Comparison of ENCODE assay signal across 10 cellular contexts in the genomic region with DNA sequence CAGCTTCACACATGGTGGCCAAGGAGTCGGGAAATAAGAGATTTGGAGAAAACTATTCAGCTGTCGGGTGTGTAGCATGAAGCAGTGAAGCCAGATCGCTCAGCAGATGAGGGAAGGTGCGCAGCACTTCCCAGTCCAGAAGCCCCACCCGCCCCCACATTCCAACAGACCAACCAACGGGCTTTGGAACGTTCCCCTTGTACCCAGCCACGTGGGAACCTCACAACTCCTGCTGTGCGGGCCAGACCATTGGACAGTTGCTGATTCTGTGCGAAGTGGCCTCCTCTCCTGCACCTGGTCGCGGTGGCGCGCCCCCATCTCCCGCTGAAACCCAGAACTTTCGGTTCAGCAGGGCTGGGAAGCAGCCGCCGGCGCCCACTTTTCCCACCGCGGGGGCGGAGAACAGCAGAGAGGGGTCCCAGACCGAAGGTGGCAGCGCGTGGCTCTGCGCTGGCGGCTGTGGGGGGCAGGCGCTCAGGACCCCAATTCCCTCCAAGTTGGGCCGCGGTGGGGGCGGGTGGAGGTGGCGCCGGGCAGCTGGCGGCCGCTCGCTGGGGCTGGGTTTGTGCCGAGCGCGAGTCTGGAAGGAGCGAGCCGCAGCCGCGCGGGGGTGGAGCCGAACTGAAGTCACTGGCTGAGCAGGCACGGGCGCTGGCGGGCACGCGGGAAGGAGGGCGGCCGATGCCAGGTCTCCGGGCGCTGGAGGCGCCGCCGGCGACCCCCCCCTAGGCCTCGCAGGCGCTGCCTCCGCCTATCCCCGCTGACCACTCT.
DNase-seq lines count a peak whose midpoint lies in the region; ATAC-seq, FAIRE-seq and TF ChIP-seq lines count a peak whose summit lies in the region.
"Had no signal": no experiment of that assay in that cellular context is flagged by ENCODE, and none has a peak within 500 bp of the region (broad histone marks: within the 10 kb centered on the region; RNA-seq: fewer than 3 reads in every experiment).

No MANE protein-coding gene starts in this region.

- CTCF ChIA-PET in HepG2 (lab: Yijun Ruan, JAX; ENCODE audit: low intra/inter-chr PET ratio, low total read pairs), result no interaction called here

- TF ChIP-seq RAD21 in liver (IDR thresholded peaks at IDR 0.05), result no peak
- no peak for TF ChIP-seq RAD21 in HepG2 (CRISPR knock-in tag; IDR thresholded peaks at IDR 0.05)

- H4K20me1 ChIP-seq in HepG2 (ENCODE audit: insufficient read depth, low read length), result no peaks in the 10 kb centered on the region

- no peak for TF ChIP-seq EP300 in HepG2 (IDR thresholded peaks at IDR 0.05; ENCODE audit: low read depth in 2 of 2, low read length in 2 of 2)
- TF ChIP-seq EP300 in HepG2 (CRISPR knock-in tag; IDR thresholded peaks at IDR 0.05; ENCODE audit: borderline replicate concordance), result no peak

- WGBS in liver, result 4% methylated on average over 62 of the region's 62 CpGs
- 45% methylated on average over 6 of the region's 62 CpGs for WGBS in HepG2 (ENCODE audit: low lambda C conversion rate)

- no peak for ATAC-seq in HepG2
- no peak for ATAC-seq in GM18870 (IDR thresholded peaks at IDR 0.05; ENCODE audit: unreplicated experiment)
- no peak for ATAC-seq in GM21526 (IDR thresholded peaks at IDR 0.05; ENCODE audit: low FRiP score, unreplicated experiment)

- TF ChIP-seq CTCF in liver (IDR thresholded peaks at IDR 0.05; ENCODE audit: low read depth, low read length, missing input control) (no peak), HepG2 (CRISPR knock-in tag; IDR thresholded peaks at IDR 0.05) (no peak), fibroblast of the aortic adventitia (IDR thresholded peaks at IDR 0.05; ENCODE audit: insufficient read depth, low read length) (no peak), uterus (IDR thresholded peaks at IDR 0.05) (no peak)

- H3K27me3 ChIP-seq in liver (ENCODE audit: control insufficient read depth in 4 of 4, insufficient read depth in 4 of 4, low read length in 3 of 4), result no peaks in the 10 kb centered on the region
- no peaks in the 10 kb centered on the region for H3K27me3 ChIP-seq in HepG2 (ENCODE audit: control insufficient read depth in 1 of 2, insufficient read depth in 2 of 2, low read length in 2 of 2)
- no peaks in the 10 kb centered on the region for H3K27me3 ChIP-seq in muscle layer of colon (ENCODE audit: control insufficient read depth in 1 of 2, insufficient read depth in 2 of 2, low read length in 2 of 2)
- H3K27me3 ChIP-seq in uterus, result no peaks in the 10 kb centered on the region

- peak overlapping the region; percentile 41 to 71 (median 67) for H3K4me3 ChIP-seq in liver (ENCODE audit: low read depth in 1 of 3, low read length in 3 of 3)
- no peak overlapping the region for H3K4me3 ChIP-seq in HepG2 (replicated peaks in 1 of 3; ENCODE audit: insufficient read depth in 1 of 3, low read depth in 2 of 3, low read length in 3 of 3)
- H3K4me3 ChIP-seq in fibroblast of the aortic adventitia (ENCODE audit: low read depth, low read length), result peak overlapping the region; percentile 63
- H3K4me3 ChIP-seq in muscle layer of colon (ENCODE audit: low read depth in 1 of 2, low read length in 2 of 2), result peak overlapping the region; percentile 53 to 67
- H3K4me3 ChIP-seq in uterus, result peak overlapping the region; percentile 47 to 58

- in situ Hi-C loops in HepG2 (cut with HindIII; ENCODE audit: extremely low pct_ligation_motif_present, low pct_unique_long_range_greater_than_20kb), result no loop called here

- H3K36me3 ChIP-seq in liver (ENCODE audit: control insufficient read depth in 4 of 4, insufficient read depth in 3 of 4, low read depth in 1 of 4, low read length in 3 of 4) (no peaks in the 10 kb centered on the region), HepG2 (replicated peaks in 1 of 2; ENCODE audit: control insufficient read depth in 1 of 2, insufficient read depth in 2 of 2, low read length in 2 of 2) (no peaks in the 10 kb centered on the region), muscle layer of colon (ENCODE audit: insufficient read depth, low read length) (no peaks in the 10 kb centered on the region), uterus (no peaks in the 10 kb centered on the region)

- H3K9ac ChIP-seq in liver (ENCODE audit: low read depth in 1 of 2, low read length in 2 of 2) (no peak overlapping the region), HepG2 (ENCODE audit: insufficient read depth, low read depth, low read length) (no peak overlapping the region), muscle layer of colon (ENCODE audit: low read length) (no peak overlapping the region)

- no peak overlapping the region for H3K4me2 ChIP-seq in HepG2 (ENCODE audit: low read depth, low read length)

- FAIRE-seq in HepG2 (lab: Jason Lieb, UNC), result no peak

- H2AFZ ChIP-seq in HepG2 (ENCODE audit: low read length), result no peak overlapping the region

- H3K9me3 ChIP-seq in liver (ENCODE audit: control insufficient read depth in 4 of 4, low read length in 3 of 4), result no peaks in the 10 kb centered on the region
- H3K9me3 ChIP-seq in HepG2 (ENCODE audit: low read length), result peaks cover 43% of the 10 kb centered on the region
- H3K9me3 ChIP-seq in muscle layer of colon (ENCODE audit: low read length), result no peaks in the 10 kb centered on the region
- no peaks in the 10 kb centered on the region for H3K9me3 ChIP-seq in uterus

- H3K4me1 ChIP-seq in liver (ENCODE audit: control insufficient read depth in 4 of 4, insufficient read depth in 4 of 4, low read length in 3 of 4) (peaks cover 2 to 14% (median 6%) of the 10 kb centered on the region in 4 donors), HepG2 (ENCODE audit: insufficient read depth, low read length) (no peaks in the 10 kb centered on the region), muscle layer of colon (ENCODE audit: insufficient read depth, low read length) (no peaks in the 10 kb centered on the region), uterus (peaks cover 0 to 9% of the 10 kb centered on the region in 2 donors)

- POLR2A ChIA-PET in HepG2 (lab: Yijun Ruan, JAX), result no interaction called here

- TF ChIP-seq POLR2A in HepG2 (IDR thresholded peaks at IDR 0.05; ENCODE audit: insufficient read depth in 1 of 2, low read depth in 2 of 2, low read length in 2 of 2), result no peak
- no peak for TF ChIP-seq POLR2A in uterus (IDR thresholded peaks at IDR 0.05)

- DNase-seq in HepG2 (ENCODE audit: low spot score), result no peak
- DNase-seq in fibroblast of the aortic adventitia (ENCODE audit: low read depth), result no peak
- DNase-seq in uterus, result peak in 1 of 2 donors; percentile 41
- DNase-seq in SW480 (ENCODE audit: low spot score), result no peak
- DNase-seq: CD4-positive, CD25-positive, alpha-beta regulatory T cell; NCI-H226 had no signal

- H3K27ac ChIP-seq in liver (ENCODE audit: low read depth in 1 of 2, low read length in 2 of 2) (no peak overlapping the region), HepG2 (ENCODE audit: extremely low read length, insufficient read depth, low read length) (no peak overlapping the region), muscle layer of colon (ENCODE audit: low read depth, low read length) (no peak overlapping the region), uterus (peak overlapping the region in 1 of 2 donors; percentile 27)

- H3K79me2 ChIP-seq in HepG2 (ENCODE audit: insufficient read depth, low read length), result no peaks in the 10 kb centered on the region

- intact Hi-C loops in HepG2 (cut with micrococcal nuclease; ENCODE audit: unreplicated experiment), result no loop called here
- intact Hi-C loops in uterus (cut with DNase I; ENCODE audit: low total_unique reads), result no loop called here

- no TSS peak for BruUV-seq in HepG2 (replicated peaks; lab: Mats Ljungman, UMichigan)

TF ChIP-seq in liver, 16 proteins besides CTCF, POLR2A, EP300 and RAD21 (continues in another document):
- TF ChIP-seq GABPA (IDR thresholded peaks at IDR 0.05 in 1 of 2, conservative IDR thresholded peaks at IDR 0.05 in 1 of 2) (no peak), JUND (IDR thresholded peaks at IDR 0.05) (no peak), HNF4G (IDR thresholded peaks at IDR 0.05) (no peak), FOXA1 (IDR thresholded peaks at IDR 0.05) (no peak), YY1 (IDR thresholded peaks at IDR 0.05) (no peak), RXRA (IDR thresholded peaks at IDR 0.05) (no peak)
- TF ChIP-seq, protein P1, sequence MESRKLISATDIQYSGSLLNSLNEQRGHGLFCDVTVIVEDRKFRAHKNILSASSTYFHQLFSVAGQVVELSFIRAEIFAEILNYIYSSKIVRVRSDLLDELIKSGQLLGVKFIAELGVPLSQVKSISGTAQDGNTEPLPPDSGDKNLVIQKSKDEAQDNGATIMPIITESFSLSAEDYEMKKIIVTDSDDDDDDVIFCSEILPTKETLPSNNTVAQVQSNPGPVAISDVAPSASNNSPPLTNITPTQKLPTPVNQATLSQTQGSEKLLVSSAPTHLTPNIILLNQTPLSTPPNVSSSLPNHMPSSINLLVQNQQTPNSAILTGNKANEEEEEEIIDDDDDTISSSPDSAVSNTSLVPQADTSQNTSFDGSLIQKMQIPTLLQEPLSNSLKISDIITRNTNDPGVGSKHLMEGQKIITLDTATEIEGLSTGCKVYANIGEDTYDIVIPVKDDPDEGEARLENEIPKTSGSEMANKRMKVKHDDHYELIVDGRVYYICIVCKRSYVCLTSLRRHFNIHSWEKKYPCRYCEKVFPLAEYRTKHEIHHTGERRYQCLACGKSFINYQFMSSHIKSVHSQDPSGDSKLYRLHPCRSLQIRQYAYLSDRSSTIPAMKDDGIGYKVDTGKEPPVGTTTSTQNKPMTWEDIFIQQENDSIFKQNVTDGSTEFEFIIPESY (IDR thresholded peaks at IDR 0.05), result no peak

TF ChIP-seq in HepG2, 621 proteins besides CTCF, POLR2A, EP300 and RAD21 (continues in another document):
- TF ChIP-seq PRMT3 (CRISPR knock-in tag; IDR thresholded peaks at IDR 0.05; ENCODE audit: borderline replicate concordance, low read depth), result no peak
- no peak for TF ChIP-seq FOXA1 (IDR thresholded peaks at IDR 0.05)
- TF ChIP-seq FOXA1 (CRISPR knock-in tag; IDR thresholded peaks at IDR 0.05), result no peak
- TF ChIP-seq PRPF4 (IDR thresholded peaks at IDR 0.05; ENCODE audit: low read depth, low read length, poor library complexity, severe bottlenecking), result no peak
- TF ChIP-seq ZNF775 (CRISPR knock-in tag; IDR thresholded peaks at IDR 0.05; ENCODE audit: borderline replicate concordance), result no peak
- TF ChIP-seq, protein P2, sequence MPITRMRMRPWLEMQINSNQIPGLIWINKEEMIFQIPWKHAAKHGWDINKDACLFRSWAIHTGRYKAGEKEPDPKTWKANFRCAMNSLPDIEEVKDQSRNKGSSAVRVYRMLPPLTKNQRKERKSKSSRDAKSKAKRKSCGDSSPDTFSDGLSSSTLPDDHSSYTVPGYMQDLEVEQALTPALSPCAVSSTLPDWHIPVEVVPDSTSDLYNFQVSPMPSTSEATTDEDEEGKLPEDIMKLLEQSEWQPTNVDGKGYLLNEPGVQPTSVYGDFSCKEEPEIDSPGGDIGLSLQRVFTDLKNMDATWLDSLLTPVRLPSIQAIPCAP (CRISPR knock-in tag; IDR thresholded peaks at IDR 0.05; ENCODE audit: low read depth), result no peak

Comparison
In these comparisons a context has a peak if more than half of its experiments do, and no peak if none do; other contexts are left out.
1. H3K4me3 ChIP-seq: peak in liver (3 of 3), fibroblast of the aortic adventitia (single experiment), muscle layer of colon (2 of 2) and uterus (2 of 2); none in HepG2 (0 of 3).